In genomic region chr17:3750926-3751325, GRCh38 we compare ENCODE assay signal across 15 cellular contexts. TPM values are rescaled to one million over a fixed set of nuclear protein-coding genes. Genes with fewer than 3 reads are reported as not detected.
DNase-seq lines count a peak whose midpoint lies in the region; ATAC-seq and TF ChIP-seq lines count a peak whose summit lies in the region.
"Had no signal": no experiment of that assay in that cellular context is flagged by ENCODE, and none has a peak within 500 bp of the region (broad histone marks: within the 10 kb centered on the region; RNA-seq: fewer than 3 reads in every experiment).

No MANE protein-coding gene starts in this region.

- peaks cover 27% of the 10 kb centered on the region for H3K4me1 Mint-ChIP-seq in activated B cell treated with CpG ODN at 0.5 μM for 24 hours
- H3K4me1 Mint-ChIP-seq in stimulated activated naive B cell treated with anti-CD40 and anti-IgM and Interleukin-4, amounts not matched to agents 10 μg/mL and 1 μg/mL and 100 μg/mL, for 72 hours = peaks cover 0 to 16% of the 10 kb centered on the region in 2 donors

- no peaks in the 10 kb centered on the region for H3K36me3 Mint-ChIP-seq in activated B cell treated with CpG ODN at 0.5 μM for 24 hours (ENCODE audit: low read depth)
- H3K36me3 Mint-ChIP-seq in activated naive CD4-positive, alpha-beta T cell treated with anti-CD3 and anti-CD28 coated beads, Interleukin-2, amount 50 U/mL, for 72 hours = no peaks in the 10 kb centered on the region
- H3K36me3 Mint-ChIP-seq in stimulated activated naive B cell treated with anti-CD40 and anti-IgM and Interleukin-4, amounts not matched to agents 10 μg/mL and 1 μg/mL and 100 μg/mL, for 72 hours = no peaks in the 10 kb centered on the region

- no peak overlapping the region for H3K4me3 ChIP-seq in OCI-LY7 (ENCODE audit: low read depth, low read length, poor library complexity, severe bottlenecking)
- H3K4me3 ChIP-seq: hepatocyte, lower lobe of right lung had no signal

- H3K27ac ChIP-seq in OCI-LY7 (ENCODE audit: low read depth, low read length, poor library complexity, severe bottlenecking) = no peak overlapping the region
- H3K27ac ChIP-seq: 22Rv1, brain microvascular endothelial cell, hepatocyte, lower lobe of right lung had no signal

- H3K9me2 ChIP-seq in OCI-LY7 (ENCODE audit: insufficient read depth, low read length) = no peaks in the 10 kb centered on the region

- H3K36me3 ChIP-seq in OCI-LY7 (ENCODE audit: insufficient read depth, low read length) = no peaks in the 10 kb centered on the region
- H3K36me3 ChIP-seq: brain microvascular endothelial cell, lower lobe of right lung had no signal

- peak overlapping the region; percentile 29 for H3K4me3 Mint-ChIP-seq in activated B cell treated with CpG ODN at 0.5 μM for 24 hours
- peak overlapping the region in 1 of 2 donors; percentile 17 for H3K4me3 Mint-ChIP-seq in stimulated activated naive B cell treated with anti-CD40 and anti-IgM and Interleukin-4, amounts not matched to agents 10 μg/mL and 1 μg/mL and 100 μg/mL, for 72 hours

- H3K27me3 Mint-ChIP-seq in activated B cell treated with CpG ODN at 0.5 μM for 24 hours = peaks cover 3% of the 10 kb centered on the region
- peaks cover 6 to 13% of the 10 kb centered on the region in 2 donors for H3K27me3 Mint-ChIP-seq in stimulated activated naive B cell treated with anti-CD40 and anti-IgM and Interleukin-4, amounts not matched to agents 10 μg/mL and 1 μg/mL and 100 μg/mL, for 72 hours

- ATAC-seq in activated B cell treated with CpG ODN at 0.5 μM for 24 hours (ENCODE audit: low read depth) (no peak), GM21717 (IDR thresholded peaks at IDR 0.05; ENCODE audit: unreplicated experiment) (no peak), HG03442 (IDR thresholded peaks at IDR 0.05; ENCODE audit: unreplicated experiment) (no peak)
- ATAC-seq in activated naive CD4-positive, alpha-beta T cell treated with anti-CD3 and anti-CD28 coated beads, Interleukin-2, amount 50 U/mL, for 72 hours = peak; percentile 54 to 67
- ATAC-seq in stimulated activated naive B cell treated with anti-CD40 and anti-IgM and Interleukin-4, amounts not matched to agents 10 μg/mL and 1 μg/mL and 100 μg/mL, for 72 hours (replicated peaks) = peak; percentile 13 to 26
- ATAC-seq: lower lobe of right lung had no signal

- no peak overlapping the region for H2AFZ ChIP-seq in OCI-LY7 (ENCODE audit: low read length)
- H2AFZ ChIP-seq: hepatocyte had no signal

- BruUV-seq in OCI-LY7 (replicated peaks; lab: Mats Ljungman, UMichigan) = no TSS peak

- POLR2A ChIA-PET in activated B cell treated with CpG ODN at 0.5 μM for 24 hours (lab: Charles Lee) = no interaction called here
- POLR2A ChIA-PET in OCI-LY7 (lab: Charles Lee) = no interaction called here

- H3K79me2 ChIP-seq in OCI-LY7 (ENCODE audit: insufficient read depth, low read depth, low read length) = no peaks in the 10 kb centered on the region
- H3K79me2 ChIP-seq: hepatocyte had no signal

- peaks cover 15% of the 10 kb centered on the region for H3K4me1 ChIP-seq in OCI-LY7 (ENCODE audit: insufficient read depth, low read length, poor library complexity, severe bottlenecking)
- H3K4me1 ChIP-seq: lower lobe of right lung had no signal

- H4K20me1 ChIP-seq in OCI-LY7 (ENCODE audit: insufficient read depth, low read length) = no peaks in the 10 kb centered on the region

- H3K9me3 ChIP-seq in OCI-LY7 (ENCODE audit: low read length) = no peaks in the 10 kb centered on the region
- H3K9me3 ChIP-seq: lower lobe of right lung had no signal

- no peak for TF ChIP-seq CTCF in activated B cell treated with CpG ODN at 0.5 μM for 24 hours (IDR thresholded peaks at IDR 0.05)
- TF ChIP-seq CTCF in OCI-LY7 (conservative IDR thresholded peaks at IDR 0.05; ENCODE audit: low read length) = no peak

- H3K27ac Mint-ChIP-seq in activated B cell treated with CpG ODN at 0.5 μM for 24 hours = no peak overlapping the region
- peak overlapping the region; percentile 70 to 78 for H3K27ac Mint-ChIP-seq in activated naive CD4-positive, alpha-beta T cell treated with anti-CD3 and anti-CD28 coated beads, Interleukin-2, amount 50 U/mL, for 72 hours
- peak overlapping the region; percentile 5 for H3K27ac Mint-ChIP-seq in stimulated activated naive B cell treated with anti-CD40 and anti-IgM and Interleukin-4, amounts not matched to agents 10 μg/mL and 1 μg/mL and 100 μg/mL, for 72 hours

- H3K4me2 ChIP-seq in OCI-LY7 (ENCODE audit: low read length) = no peak overlapping the region
- H3K4me2 ChIP-seq: hepatocyte had no signal

- intact Hi-C loops in activated B cell treated with CpG ODN at 0.5 μM for 24 hours (cut with micrococcal nuclease) = no loop called here
- intact Hi-C loops in OCI-LY7 (cut with micrococcal nuclease; ENCODE audit: unreplicated experiment) = no loop called here

- DNase-seq in NK-92 treated with Interleukin-12 subunit alpha and Interleukin-12 subunit beta, amount 100 ng/mL, for 24 hours (lab: John Stamatoyannopoulos, UW) = peak; percentile 25
- DNase-seq in NK-92 (lab: John Stamatoyannopoulos, UW; ENCODE audit: unreplicated experiment) (no peak), activated B cell treated with CpG ODN at 0.5 μM for 24 hours (no peak), OCI-LY7 (ENCODE audit: low spot score) (no peak)
- DNase-seq in activated naive CD4-positive, alpha-beta T cell treated with anti-CD3 and anti-CD28 coated beads, Interleukin-2, amount 50 U/mL, for 72 hours (ENCODE audit: low spot score in 2 of 2) = no peak
- no peak for DNase-seq in stimulated activated naive B cell treated with anti-CD40 and anti-IgM and Interleukin-4, amounts not matched to agents 10 μg/mL and 1 μg/mL and 100 μg/mL, for 72 hours
- DNase-seq: brain microvascular endothelial cell, lower lobe of right lung, NCI-H1048, NCI-H524 treated with DMSO at 0.1 percent for 48 hours, SHP77 had no signal

- no peaks in the 10 kb centered on the region for H3K9me3 Mint-ChIP-seq in activated B cell treated with CpG ODN at 0.5 μM for 24 hours
- H3K9me3 Mint-ChIP-seq in activated naive CD4-positive, alpha-beta T cell treated with anti-CD3 and anti-CD28 coated beads, Interleukin-2, amount 50 U/mL, for 72 hours = no peaks in the 10 kb centered on the region
- H3K9me3 Mint-ChIP-seq in stimulated activated naive B cell treated with anti-CD40 and anti-IgM and Interleukin-4, amounts not matched to agents 10 μg/mL and 1 μg/mL and 100 μg/mL, for 72 hours = no peaks in the 10 kb centered on the region

- CTCF ChIA-PET in activated B cell treated with CpG ODN at 0.5 μM for 24 hours (lab: Charles Lee) (interaction anchor here (0.7 to 2.4 kb wide), 2 partner anchors 13 to 76 kb away, joined by 3 to 10 read pairs; no protein-coding TSS in a partner anchor), OCI-LY7 (lab: Charles Lee; ENCODE audit: unreplicated experiment) (no interaction called here)

RNA-seq across cellular contexts. Expression of gene HASPIN, which starts 27.2 kb away (rescaled TPM):
- 6.4 and 6.7 TPM in 2 replicates for total RNA-seq in activated B cell treated with CpG ODN at 0.5 μM for 24 hours
- total RNA-seq in activated naive CD4-positive, alpha-beta T cell treated with anti-CD3 and anti-CD28 coated beads, Interleukin-2, amount 50 U/mL, for 72 hours = 10 to 100 TPM; 24.0 to 26.6 TPM
- total RNA-seq in OCI-LY7 (2014; rRNA removed; shearing (Covaris generic)) = 60.8 and 88.6 TPM in 2 replicates
- total RNA-seq in OCI-LY7 (2022) = 66.2 and 71.3 TPM in 2 replicates

RNA-seq across cellular contexts. Expression of gene ITGAE, which starts 50.1 kb away (rescaled TPM):
- total RNA-seq in activated B cell treated with CpG ODN at 0.5 μM for 24 hours (42.9 and 45.3 TPM in 2 replicates), OCI-LY7 (2022) (51.2 and 52.2 TPM in 2 replicates)
- total RNA-seq in activated naive CD4-positive, alpha-beta T cell treated with anti-CD3 and anti-CD28 coated beads, Interleukin-2, amount 50 U/mL, for 72 hours = 10 to 100 TPM; 36.7 to 48.0 TPM
- 57.3 and 61.2 TPM in 2 replicates for total RNA-seq in OCI-LY7 (2014; rRNA removed; shearing (Covaris generic))

RNA-seq across cellular contexts. Expression of gene P2RX5, which starts 55.0 kb away (rescaled TPM):
- total RNA-seq in activated B cell treated with CpG ODN at 0.5 μM for 24 hours = 295 and 349 TPM in 2 replicates
- total RNA-seq in activated naive CD4-positive, alpha-beta T cell treated with anti-CD3 and anti-CD28 coated beads, Interleukin-2, amount 50 U/mL, for 72 hours = 100 to 1,000 TPM in 1 of 2 donors, 10 to 100 TPM in 1; 82.9 to 120 TPM
- total RNA-seq in OCI-LY7 (2014; rRNA removed; shearing (Covaris generic)) = 143 and 150 TPM in 2 replicates
- total RNA-seq in OCI-LY7 (2022) = 173 and 195 TPM in 2 replicates
- total RNA-seq: hepatocyte had no signal

Comparison
In these comparisons a context has a peak if more than half of its experiments do, and no peak if none do; other contexts are left out.
1. ATAC-seq: peak in activated naive CD4-positive, alpha-beta T cell treated with anti-CD3 and anti-CD28 coated beads, Interleukin-2, amount 50 U/mL, for 72 hours (2 of 2) and stimulated activated naive B cell treated with anti-CD40 and anti-IgM and Interleukin-4, amounts not matched to agents 10 μg/mL and 1 μg/mL and 100 μg/mL, for 72 hours (2 of 2); none in activated B cell treated with CpG ODN at 0.5 μM for 24 hours (single experiment), GM21717 (single experiment) and HG03442 (single experiment).